ENCODE assay signal across 8 cellular contexts in the genomic region with DNA sequence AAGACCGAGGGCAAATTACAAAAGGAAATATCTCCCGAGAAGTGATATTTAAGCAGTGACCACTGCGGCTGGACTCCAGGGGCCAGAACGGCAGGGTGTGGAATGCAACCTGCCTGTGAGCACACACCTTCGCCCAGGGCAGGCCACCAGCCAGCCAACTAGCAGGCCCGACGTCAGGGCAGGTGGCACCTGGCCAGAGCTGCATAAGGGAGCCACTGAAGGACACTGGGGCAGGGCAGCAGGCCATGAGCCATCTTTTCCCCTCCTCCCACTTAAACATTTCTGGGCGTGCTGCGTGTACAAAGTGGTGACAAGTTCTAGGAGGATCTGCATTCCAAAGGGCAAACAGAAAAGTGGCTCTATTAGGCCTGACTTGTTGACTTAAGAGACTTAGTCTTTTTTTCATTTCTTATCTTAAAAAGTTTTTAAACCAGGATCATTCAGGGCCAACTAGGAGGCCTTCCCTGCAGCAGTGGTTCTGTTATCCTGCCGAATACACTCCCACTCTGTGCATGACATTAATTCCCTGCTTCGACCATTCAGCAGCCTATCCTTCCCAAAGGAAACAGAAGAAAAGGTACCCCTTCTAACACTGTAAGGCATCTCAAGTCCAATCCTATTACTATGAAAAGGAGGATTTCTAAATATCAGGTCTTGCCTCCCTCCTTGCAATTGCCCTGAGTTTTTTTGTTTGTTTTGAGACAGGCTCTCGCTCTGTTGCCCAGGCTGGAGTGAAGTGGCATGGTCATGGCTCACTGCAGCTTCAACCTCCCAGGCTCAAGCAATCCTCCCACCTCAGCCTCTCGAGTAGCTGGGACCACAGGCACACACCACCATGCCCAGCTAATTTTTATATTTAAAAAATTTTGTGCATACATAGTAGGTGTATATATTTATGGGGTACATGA.
A peak's percentile ranks its signal among the peaks of the same experiment; 100 is the strongest.
DNase-seq lines count a peak whose midpoint lies in the region; ATAC-seq and TF ChIP-seq lines count a peak whose summit lies in the region.

No MANE protein-coding gene starts in this region.

- intact Hi-C loops in esophagus muscularis mucosa (cut with DNase I), result no loop called here
- intact Hi-C loops in vagina (cut with DNase I), result no loop called here

- no peaks in the 10 kb centered on the region for H3K9me3 ChIP-seq in esophagus muscularis mucosa
- H3K9me3 ChIP-seq in vagina, result no peaks in the 10 kb centered on the region

- no peak overlapping the region for H3K27ac Mint-ChIP-seq in stimulated activated memory B cell treated with anti-CD40 and anti-IgM and Interleukin-4, amounts not matched to agents 10 μg/mL and 1 μg/mL and 100 μg/mL, for 72 hours

- H3K4me1 ChIP-seq in esophagus muscularis mucosa (peaks cover 17 to 33% (median 22%) of the 10 kb centered on the region in 4 donors), vagina (peaks cover 35% of the 10 kb centered on the region)

- no peak for ATAC-seq in GM18861 (IDR thresholded peaks at IDR 0.05; ENCODE audit: unreplicated experiment)
- no peak for ATAC-seq in stimulated activated memory B cell treated with anti-CD40 and anti-IgM and Interleukin-4, amounts not matched to agents 10 μg/mL and 1 μg/mL and 100 μg/mL, for 72 hours

- H3K27ac ChIP-seq in esophagus muscularis mucosa (replicated peaks in 1 of 4), result peak overlapping the region; percentile 42 to 73 (median 66)
- H3K27ac ChIP-seq in vagina, result peak overlapping the region; percentile 79

- H3K36me3 ChIP-seq in esophagus muscularis mucosa (peaks cover 24 to 86% (median 70%) of the 10 kb centered on the region in 4 donors), vagina (peaks cover 0 to 25% of the 10 kb centered on the region in 2 donors)

- H3K4me1 Mint-ChIP-seq in stimulated activated memory B cell treated with anti-CD40 and anti-IgM and Interleukin-4, amounts not matched to agents 10 μg/mL and 1 μg/mL and 100 μg/mL, for 72 hours, result no peaks in the 10 kb centered on the region

- no peak overlapping the region for H3K4me3 ChIP-seq in esophagus muscularis mucosa
- H3K4me3 ChIP-seq in vagina, result peak overlapping the region in 1 of 2 donors; percentile 9

- no peak for TF ChIP-seq EP300 in esophagus muscularis mucosa (IDR thresholded peaks at IDR 0.05)

- H3K9me3 Mint-ChIP-seq in stimulated activated memory B cell treated with anti-CD40 and anti-IgM and Interleukin-4, amounts not matched to agents 10 μg/mL and 1 μg/mL and 100 μg/mL, for 72 hours, result no peaks in the 10 kb centered on the region

- H3K4me3 Mint-ChIP-seq in stimulated activated memory B cell treated with anti-CD40 and anti-IgM and Interleukin-4, amounts not matched to agents 10 μg/mL and 1 μg/mL and 100 μg/mL, for 72 hours, result no peak overlapping the region

- no peaks in the 10 kb centered on the region for H3K27me3 ChIP-seq in esophagus muscularis mucosa
- H3K27me3 ChIP-seq in vagina, result no peaks in the 10 kb centered on the region

- H3K36me3 Mint-ChIP-seq in stimulated activated memory B cell treated with anti-CD40 and anti-IgM and Interleukin-4, amounts not matched to agents 10 μg/mL and 1 μg/mL and 100 μg/mL, for 72 hours, result peaks cover 71% of the 10 kb centered on the region

- no peaks in the 10 kb centered on the region for H3K27me3 Mint-ChIP-seq in stimulated activated memory B cell treated with anti-CD40 and anti-IgM and Interleukin-4, amounts not matched to agents 10 μg/mL and 1 μg/mL and 100 μg/mL, for 72 hours

- TF ChIP-seq POLR2A in esophagus muscularis mucosa (IDR thresholded peaks at IDR 0.05; ENCODE audit: low read depth) (no peak), vagina (IDR thresholded peaks at IDR 0.05) (no peak)

- WGBS in esophagus muscularis mucosa, result 63% methylated on average over 13 of the region's 13 CpGs

- DNase-seq in DMS79 treated with DMSO at 0.1 percent for 48 hours (lab: John Stamatoyannopoulos, UW) (peak; percentile 44), DMS79 (lab: John Stamatoyannopoulos, UW) (no peak), esophagus muscularis mucosa (ENCODE audit: extremely low spot score) (no peak), mucosa of gallbladder (ENCODE audit: low spot score) (peak; percentile 95), vagina (ENCODE audit: extremely low spot score in 2 of 2) (no peak), NOMO-1 treated with DMSO at 0.1 percent for 48 hours (lab: John Stamatoyannopoulos, UW; ENCODE audit: unreplicated experiment) (no peak)

- TF ChIP-seq CTCF in esophagus muscularis mucosa (IDR thresholded peaks at IDR 0.05), result no peak
- TF ChIP-seq CTCF in vagina (IDR thresholded peaks at IDR 0.05), result no peak

Comparison
In these comparisons a context has a peak if more than half of its experiments do, and no peak if none do; other contexts are left out.
1. DNase-seq: peak in DMS79 treated with DMSO at 0.1 percent for 48 hours (single experiment) and mucosa of gallbladder (single experiment); none in DMS79 (single experiment), esophagus muscularis mucosa (single experiment), vagina (0 of 2) and NOMO-1 treated with DMSO at 0.1 percent for 48 hours (single experiment).